7 cellular contexts compared by ENCODE assay signal in the genomic region with DNA sequence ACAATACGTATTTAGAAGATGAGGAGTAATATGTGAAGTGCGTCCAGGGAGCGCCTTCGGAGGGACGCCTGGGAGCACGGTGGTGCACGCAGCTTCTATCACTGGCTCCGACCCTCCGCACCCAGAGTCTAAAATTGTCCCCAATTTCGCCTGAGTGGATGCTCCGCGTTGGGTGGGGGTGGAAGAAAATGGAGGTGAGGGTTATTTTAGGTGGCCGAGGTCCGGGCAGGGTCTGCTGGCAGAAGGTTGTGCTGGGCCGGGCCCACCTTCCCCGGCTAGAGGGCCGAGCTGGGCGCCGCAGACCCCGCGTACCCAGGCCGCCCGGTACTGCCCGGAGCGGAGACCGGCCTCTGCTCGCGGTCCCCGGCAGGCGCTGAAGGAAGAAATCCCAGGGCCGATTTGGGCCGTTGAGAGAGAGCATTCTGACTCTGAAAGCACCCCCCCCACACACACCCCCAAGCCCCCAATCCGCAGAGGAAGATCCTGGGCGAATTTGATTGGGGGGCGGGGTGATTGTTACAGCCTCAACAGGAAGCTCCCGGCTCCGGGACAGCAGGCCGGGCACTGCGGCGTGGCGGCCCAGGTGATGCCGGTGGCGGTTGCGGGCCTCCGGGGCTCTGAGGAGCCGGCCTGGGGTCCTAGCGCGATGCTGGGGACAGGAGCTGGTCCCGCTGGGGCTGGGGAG. TPM values are rescaled to one million over a fixed set of nuclear protein-coding genes. Genes with fewer than 3 reads are reported as not detected.
DNase-seq lines count a peak whose midpoint lies in the region; ATAC-seq and TF ChIP-seq lines count a peak whose summit lies in the region.

No MANE protein-coding gene starts in this region.

- H2BK5ac ChIP-seq in IMR-90 (ENCODE audit: low read depth, low read length, poor library complexity, severe bottlenecking), result peak overlapping the region; percentile 96

- no peak for ATAC-seq in IMR-90 (ENCODE audit: low read depth)

- H2AK5ac ChIP-seq in IMR-90 (ENCODE audit: low read depth, low read length), result peak overlapping the region; percentile 96

- no TSS peak for BruUV-seq in IMR-90 (replicated peaks; lab: Mats Ljungman, UMichigan)

- peak overlapping the region; percentile 95 for H4K5ac ChIP-seq in IMR-90 (ENCODE audit: low read depth, low read length)

- in situ Hi-C loops in IMR-90 (cut with MboI; ENCODE audit: low sequenced_read_pairs), result no loop called here

- H3K14ac ChIP-seq in IMR-90 (replicated peaks; ENCODE audit: low read depth, low read length), result peak overlapping the region; percentile 88

- peaks cover 10% of the 10 kb centered on the region for H4K20me1 ChIP-seq in IMR-90 (ENCODE audit: insufficient read depth, low read length)

- H3K36me3 Mint-ChIP-seq in activated CD4-positive, alpha-beta memory T cell treated with anti-CD3 and anti-CD28 coated beads, Interleukin-2, amount 10 ng/mL, durations not matched to agents 7 days and 5 days (ENCODE audit: low read depth), result peaks cover 20% of the 10 kb centered on the region

- CTCF ChIA-PET in IMR-90 (lab: Yijun Ruan, JAX), result interaction anchor here (1.1 kb wide), 1 partner anchor 43 kb away, joined by 4 read pairs; no protein-coding TSS in a partner anchor
- CTCF ChIA-PET in activated CD4-positive, alpha-beta memory T cell treated with anti-CD3 and anti-CD28 coated beads, Interleukin-2, amount 10 ng/mL, durations not matched to agents 7 days and 5 days (lab: Charles Lee), result interaction anchor here (1.0 kb wide), 1 partner anchor 29 kb away, joined by 3 read pairs; no protein-coding TSS in a partner anchor

- H3K4ac ChIP-seq in IMR-90 (ENCODE audit: low read depth, low read length), result peak overlapping the region; percentile 93

- no peak for TF ChIP-seq POLR2A in IMR-90 (IDR thresholded peaks at IDR 0.05; ENCODE audit: low read depth, low read length)

- peak; percentile 49 for DNase-seq in IMR-90
- DNase-seq in activated CD4-positive, alpha-beta memory T cell treated with anti-CD3 and anti-CD28 coated beads, Interleukin-2, amount 10 ng/mL, durations not matched to agents 7 days and 5 days, result no peak
- no peak for DNase-seq in right atrium auricular region (ENCODE audit: low spot score)
- no peak for DNase-seq in 8988T
- DNase-seq in NCI-H2171 (lab: John Stamatoyannopoulos, UW), result no peak
- no peak for DNase-seq in activated naive CD4-positive, alpha-beta T cell (lab: John Stamatoyannopoulos, UW)

- peak overlapping the region; percentile 47 for H3K27ac Mint-ChIP-seq in activated CD4-positive, alpha-beta memory T cell treated with anti-CD3 and anti-CD28 coated beads, Interleukin-2, amount 10 ng/mL, durations not matched to agents 7 days and 5 days

- no peaks in the 10 kb centered on the region for H3K9me1 ChIP-seq in IMR-90 (ENCODE audit: insufficient read depth, low read length)

- H3K9me3 ChIP-seq in IMR-90 (ENCODE audit: control insufficient read depth, insufficient read depth, low read length) (no peaks in the 10 kb centered on the region), right atrium auricular region (no peaks in the 10 kb centered on the region), skeletal muscle tissue (ENCODE audit: control insufficient read depth in 3 of 3, low read length in 3 of 3) (no peaks in the 10 kb centered on the region)

- intact Hi-C loops in IMR-90 (cut with micrococcal nuclease), result loop anchor here (1.0 kb wide), 1 partner anchor 86 kb away; no protein-coding TSS in a partner anchor

- H3K4me1 Mint-ChIP-seq in activated CD4-positive, alpha-beta memory T cell treated with anti-CD3 and anti-CD28 coated beads, Interleukin-2, amount 10 ng/mL, durations not matched to agents 7 days and 5 days, result peaks cover 33% of the 10 kb centered on the region

- H2AFZ ChIP-seq in IMR-90 (replicated peaks; ENCODE audit: low read length, poor library complexity), result peak overlapping the region; percentile 85

- peak overlapping the region; percentile 76 to 89 for H4K8ac ChIP-seq in IMR-90 (ENCODE audit: low read depth in 2 of 2, low read length in 2 of 2)

- H3K9me3 Mint-ChIP-seq in activated CD4-positive, alpha-beta memory T cell treated with anti-CD3 and anti-CD28 coated beads, Interleukin-2, amount 10 ng/mL, durations not matched to agents 7 days and 5 days, result no peaks in the 10 kb centered on the region

- H2AK9ac ChIP-seq in IMR-90 (replicated peaks; ENCODE audit: low read depth, low read length, poor library complexity), result peak overlapping the region; percentile 92

- peaks cover 67% of the 10 kb centered on the region for H3K27me3 Mint-ChIP-seq in activated CD4-positive, alpha-beta memory T cell treated with anti-CD3 and anti-CD28 coated beads, Interleukin-2, amount 10 ng/mL, durations not matched to agents 7 days and 5 days

- peak overlapping the region; percentile 80 for H3K9ac ChIP-seq in IMR-90 (ENCODE audit: low read depth, low read length)
- peak overlapping the region; percentile 86 to 96 (median 95) for H3K9ac ChIP-seq in skeletal muscle tissue (ENCODE audit: low read depth in 1 of 3, low read length in 3 of 3)

- H3K4me1 ChIP-seq in IMR-90 (ENCODE audit: control insufficient read depth, insufficient read depth, low read length) (peaks cover 24% of the 10 kb centered on the region), right atrium auricular region (peaks cover 0 to 48% of the 10 kb centered on the region in 2 donors), skeletal muscle tissue (ENCODE audit: control insufficient read depth in 3 of 3, insufficient read depth in 3 of 3, low read length in 3 of 3) (peaks cover 44 to 65% (median 46%) of the 10 kb centered on the region in 3 donors)

- WGBS in IMR-90 (ENCODE audit: extremely low coverage in 2 of 2, insufficient read length in 1 of 2), 2 experiments, result 21% methylated on average over 29 of the region's 49 CpGs; no CpG with 5 or more reads in 1 of the 2 experiments

- peak overlapping the region; percentile 75 for H3K4me3 Mint-ChIP-seq in activated CD4-positive, alpha-beta memory T cell treated with anti-CD3 and anti-CD28 coated beads, Interleukin-2, amount 10 ng/mL, durations not matched to agents 7 days and 5 days

- H3K79me1 ChIP-seq in IMR-90 (ENCODE audit: low read depth in 1 of 2, low read length in 2 of 2), result peaks cover 11 to 32% of the 10 kb centered on the region in 2 experiments; a peak in 3 of 4 replicates

- H4K91ac ChIP-seq in IMR-90 (ENCODE audit: insufficient read depth, low read depth, low read length), result peak overlapping the region; percentile 36

- no peak for TF ChIP-seq CTCF in IMR-90 (conservative IDR thresholded peaks at IDR 0.05; ENCODE audit: low read depth, low read length)
- TF ChIP-seq CTCF in right atrium auricular region (IDR thresholded peaks at IDR 0.05), result no peak

- peak overlapping the region; percentile 80 for H3K23ac ChIP-seq in IMR-90 (ENCODE audit: low read depth, low read length)

- dilution Hi-C loops in IMR-90 (cut with HindIII; ENCODE audit: low sequenced_read_pairs, unreplicated experiment), result no loop called here

- H3K4me3 ChIP-seq in IMR-90 (ENCODE audit: insufficient read depth, low read depth, low read length) (peak overlapping the region; percentile 48), right atrium auricular region (peak overlapping the region; percentile 54 to 77), skeletal muscle tissue (ENCODE audit: low read length in 3 of 3) (peak overlapping the region; percentile 74 to 90 (median 87))

- peak overlapping the region; percentile 90 for H3K4me2 ChIP-seq in IMR-90 (ENCODE audit: low read depth, low read length)

- H3K18ac ChIP-seq in IMR-90 (ENCODE audit: low read depth, low read length), result peak overlapping the region; percentile 90

- H3K36me3 ChIP-seq in IMR-90 (ENCODE audit: control insufficient read depth, insufficient read depth, low read length) (no peaks in the 10 kb centered on the region; the same call in 1 of the 2 replicates), right atrium auricular region (no peaks in the 10 kb centered on the region), skeletal muscle tissue (ENCODE audit: control insufficient read depth in 3 of 3, insufficient read depth in 3 of 3, low read length in 3 of 3) (no peaks in the 10 kb centered on the region)

- peak overlapping the region; percentile 90 for H3K27ac ChIP-seq in IMR-90 (ENCODE audit: insufficient read depth, low read length)
- peak overlapping the region; percentile 95 to 98 for H3K27ac ChIP-seq in right atrium auricular region
- peak overlapping the region; percentile 96 for H3K27ac ChIP-seq in skeletal muscle tissue (ENCODE audit: low read depth, low read length)

- H2BK120ac ChIP-seq in IMR-90 (ENCODE audit: low read depth, low read length), result peak overlapping the region; percentile 90

- no peak for TF ChIP-seq RAD21 in IMR-90 (IDR thresholded peaks at IDR 0.05; ENCODE audit: low read length)

- H3K27me3 ChIP-seq in IMR-90 (ENCODE audit: control insufficient read depth, insufficient read depth, low read length), result no peaks in the 10 kb centered on the region
- no peaks in the 10 kb centered on the region for H3K27me3 ChIP-seq in right atrium auricular region
- H3K27me3 ChIP-seq in skeletal muscle tissue (ENCODE audit: control insufficient read depth in 3 of 3, insufficient read depth in 3 of 3, low read length in 3 of 3), result peaks cover 0 to 4% (median 0%) of the 10 kb centered on the region in 3 donors

- H2BK15ac ChIP-seq in IMR-90 (ENCODE audit: low read depth, low read length), result peak overlapping the region; percentile 47; the same call in 2 of the 3 replicates

- peak overlapping the region; percentile 79 for H3K56ac ChIP-seq in IMR-90 (ENCODE audit: extremely low read depth, insufficient read depth, low read length)

- H2BK20ac ChIP-seq in IMR-90 (ENCODE audit: low read depth, low read length), result peak overlapping the region; percentile 48; the same call in 1 of the 2 replicates

- POLR2A ChIA-PET in IMR-90 (lab: Charles Lee; ENCODE audit: unreplicated experiment), result no interaction called here
- POLR2A ChIA-PET in activated CD4-positive, alpha-beta memory T cell treated with anti-CD3 and anti-CD28 coated beads, Interleukin-2, amount 10 ng/mL, durations not matched to agents 7 days and 5 days (lab: Charles Lee), result interaction anchor here (1.9 kb wide), 1 partner anchor 115 kb away, joined by 8 read pairs; a partner anchor contains a TSS

TF ChIP-seq in IMR-90, 13 proteins besides CTCF, POLR2A, EP300 and RAD21 (continues in another document):
- TF ChIP-seq FOS (IDR thresholded peaks at IDR 0.05; ENCODE audit: low read depth, low read length), result no peak

RNA-seq across cellular contexts. Expression of a gene that starts 3.1 kb away (rescaled TPM):
- total RNA-seq in IMR-90 (2012; rRNA removed) (0.36 and 0.83 TPM in 2 replicates), right atrium auricular region (10 to 100 TPM in 1 of 2 donors, 1 to 10 TPM in 1; 5.8 to 12.7 TPM), skeletal muscle tissue (8.4 TPM)
- polyA plus RNA-seq in IMR-90 (2012; rRNA removed), result 7.8 and 8.1 TPM in 2 replicates
- 4.4 and 5.5 TPM in 2 replicates for polyA plus RNA-seq in IMR-90 (2012; cell fraction: cytosol; rRNA removed)
- 24.1 and 56.3 TPM in 2 replicates for polyA plus RNA-seq in IMR-90 (2012; cell fraction: nucleus; rRNA removed; ENCODE audit: low replicate concordance)
- under 1 TPM; 0.15 to 0.18 TPM for total RNA-seq in activated CD4-positive, alpha-beta memory T cell treated with anti-CD3 and anti-CD28 coated beads, Interleukin-2, amount 10 ng/mL, durations not matched to agents 7 days and 5 days
